In genomic region chr19:18587962-18588610, GRCh38 we compare ENCODE assay signal across 8 cellular contexts. TPM values are rescaled to one million over a fixed set of nuclear protein-coding genes. Genes with fewer than 3 reads are reported as not detected.
DNase-seq lines count a peak whose midpoint lies in the region; ATAC-seq, FAIRE-seq and TF ChIP-seq lines count a peak whose summit lies in the region.

No MANE protein-coding gene starts in this region.

- H3K4me3 ChIP-seq in liver (ENCODE audit: low read depth in 1 of 3, low read length in 3 of 3) = peak overlapping the region; percentile 72 to 83 (median 78)
- H3K4me3 ChIP-seq in upper lobe of left lung = peak overlapping the region; percentile 60 to 93 (median 86)

- H3K27ac Mint-ChIP-seq in stimulated activated naive CD8-positive, alpha-beta T cell treated with anti-CD3 and anti-CD28 coated beads, Interleukin-15, Interleukin-2, amounts not matched to agents 100 ng/mL and 50 ng/mL, for 24 hours = peak overlapping the region; percentile 90
- peak overlapping the region; percentile 97 for H3K27ac Mint-ChIP-seq in activated naive CD8-positive, alpha-beta T cell treated with anti-CD3 and anti-CD28 coated beads, Interleukin-2, amount 10 ng/mL, durations not matched to agents 7 days and 5 days

- H3K36me3 ChIP-seq in liver (ENCODE audit: control insufficient read depth in 4 of 4, insufficient read depth in 3 of 4, low read depth in 1 of 4, low read length in 3 of 4) (peaks cover 0 to 3% (median 1%) of the 10 kb centered on the region in 4 donors), upper lobe of left lung (peaks cover 0 to 15% (median 9%) of the 10 kb centered on the region in 4 donors)

- no peak for TF ChIP-seq EP300 in upper lobe of left lung (IDR thresholded peaks at IDR 0.05)

- peaks cover 38% of the 10 kb centered on the region for H3K4me1 Mint-ChIP-seq in stimulated activated naive CD8-positive, alpha-beta T cell treated with anti-CD3 and anti-CD28 coated beads, Interleukin-15, Interleukin-2, amounts not matched to agents 100 ng/mL and 50 ng/mL, for 24 hours (ENCODE audit: low read depth)
- H3K4me1 Mint-ChIP-seq in activated naive CD8-positive, alpha-beta T cell treated with anti-CD3 and anti-CD28 coated beads, Interleukin-2, amount 10 ng/mL, durations not matched to agents 7 days and 5 days = peaks cover 31% of the 10 kb centered on the region

- no peaks in the 10 kb centered on the region for H3K9me3 Mint-ChIP-seq in stimulated activated naive CD8-positive, alpha-beta T cell treated with anti-CD3 and anti-CD28 coated beads, Interleukin-15, Interleukin-2, amounts not matched to agents 100 ng/mL and 50 ng/mL, for 24 hours
- no peaks in the 10 kb centered on the region for H3K9me3 Mint-ChIP-seq in activated naive CD8-positive, alpha-beta T cell treated with anti-CD3 and anti-CD28 coated beads, Interleukin-2, amount 10 ng/mL, durations not matched to agents 7 days and 5 days

- H3K27me3 ChIP-seq in liver (ENCODE audit: control insufficient read depth in 4 of 4, insufficient read depth in 4 of 4, low read length in 3 of 4) (no peaks in the 10 kb centered on the region), upper lobe of left lung (no peaks in the 10 kb centered on the region)

- H3K27ac ChIP-seq in liver (ENCODE audit: low read depth in 1 of 2, low read length in 2 of 2) = peak overlapping the region; percentile 74 to 84
- peak overlapping the region; percentile 78 to 88 (median 84) for H3K27ac ChIP-seq in upper lobe of left lung

- POLR2A ChIA-PET in activated naive CD8-positive, alpha-beta T cell treated with anti-CD3 and anti-CD28 coated beads, Interleukin-2, amount 10 ng/mL, durations not matched to agents 7 days and 5 days (lab: Charles Lee) = interaction anchor here (0.6 to 5.5 kb wide), 16 partner anchors 12 to 931 kb away, joined by 3 to 80 read pairs (median 5); partner anchors contain the start of genes ELL, FKBP8, KXD1 and UBA52

- no peak for FAIRE-seq in H54 (lab: Jason Lieb, UNC)

- DNase-seq in stimulated activated naive CD8-positive, alpha-beta T cell treated with anti-CD3 and anti-CD28 coated beads, Interleukin-15, Interleukin-2, amounts not matched to agents 100 U/mL and 50 U/mL, for 24 hours = no peak
- DNase-seq in activated naive CD8-positive, alpha-beta T cell treated with anti-CD3 and anti-CD28 coated beads, Interleukin-2, amount 10 ng/mL, durations not matched to agents 7 days and 5 days = no peak
- DNase-seq in upper lobe of left lung (no peak), H54 (ENCODE audit: insufficient read length, low spot score) (no peak), RKO (ENCODE audit: low spot score) (no peak)

- H3K4me1 ChIP-seq in liver (ENCODE audit: control insufficient read depth in 4 of 4, insufficient read depth in 4 of 4, low read length in 3 of 4) = peaks cover 5 to 17% (median 11%) of the 10 kb centered on the region in 4 donors
- peaks cover 19 to 29% (median 22%) of the 10 kb centered on the region in 4 donors for H3K4me1 ChIP-seq in upper lobe of left lung

- no peak for TF ChIP-seq RAD21 in liver (IDR thresholded peaks at IDR 0.05)

- TF ChIP-seq CTCF in liver (IDR thresholded peaks at IDR 0.05; ENCODE audit: low read depth, low read length, missing input control) (no peak), upper lobe of left lung (IDR thresholded peaks at IDR 0.05) (no peak)

- H3K4me3 Mint-ChIP-seq in stimulated activated naive CD8-positive, alpha-beta T cell treated with anti-CD3 and anti-CD28 coated beads, Interleukin-15, Interleukin-2, amounts not matched to agents 100 ng/mL and 50 ng/mL, for 24 hours = peak overlapping the region; percentile 93
- H3K4me3 Mint-ChIP-seq in activated naive CD8-positive, alpha-beta T cell treated with anti-CD3 and anti-CD28 coated beads, Interleukin-2, amount 10 ng/mL, durations not matched to agents 7 days and 5 days = peak overlapping the region; percentile 93

- H3K36me3 Mint-ChIP-seq in stimulated activated naive CD8-positive, alpha-beta T cell treated with anti-CD3 and anti-CD28 coated beads, Interleukin-15, Interleukin-2, amounts not matched to agents 100 ng/mL and 50 ng/mL, for 24 hours (ENCODE audit: low read depth) = peaks cover 21% of the 10 kb centered on the region
- peaks cover 5% of the 10 kb centered on the region for H3K36me3 Mint-ChIP-seq in activated naive CD8-positive, alpha-beta T cell treated with anti-CD3 and anti-CD28 coated beads, Interleukin-2, amount 10 ng/mL, durations not matched to agents 7 days and 5 days

- TF ChIP-seq POLR2A in upper lobe of left lung (IDR thresholded peaks at IDR 0.05) (no peak), H54 (IDR thresholded peaks at IDR 0.05; ENCODE audit: low read depth, low read length) (no peak)

- H3K27me3 Mint-ChIP-seq in stimulated activated naive CD8-positive, alpha-beta T cell treated with anti-CD3 and anti-CD28 coated beads, Interleukin-15, Interleukin-2, amounts not matched to agents 100 ng/mL and 50 ng/mL, for 24 hours = no peaks in the 10 kb centered on the region
- peaks cover 4% of the 10 kb centered on the region for H3K27me3 Mint-ChIP-seq in activated naive CD8-positive, alpha-beta T cell treated with anti-CD3 and anti-CD28 coated beads, Interleukin-2, amount 10 ng/mL, durations not matched to agents 7 days and 5 days

- H3K9me3 ChIP-seq in liver (ENCODE audit: control insufficient read depth in 4 of 4, low read length in 3 of 4) (no peaks in the 10 kb centered on the region), upper lobe of left lung (no peaks in the 10 kb centered on the region)

- 43% methylated on average over 16 of the region's 16 CpGs for WGBS in liver
- WGBS in upper lobe of left lung, 2 donors = 33 to 37% methylated on average over 6 to 16 of the region's 16 CpGs

- ATAC-seq in stimulated activated naive CD8-positive, alpha-beta T cell treated with anti-CD3 and anti-CD28 coated beads, Interleukin-15, Interleukin-2, amounts not matched to agents 100 U/mL and 50 U/mL, for 24 hours = no peak
- peak; percentile 11 for ATAC-seq in activated naive CD8-positive, alpha-beta T cell treated with anti-CD3 and anti-CD28 coated beads, Interleukin-2, amount 10 ng/mL, durations not matched to agents 7 days and 5 days (ENCODE audit: low read depth)
- ATAC-seq in upper lobe of left lung (ENCODE audit: low FRiP score in 2 of 2) (no peak), HG03565 (IDR thresholded peaks at IDR 0.05; ENCODE audit: unreplicated experiment) (no peak)

- peak overlapping the region in 1 of 2 donors; percentile 30 for H3K9ac ChIP-seq in liver (ENCODE audit: low read depth in 1 of 2, low read length in 2 of 2)

TF ChIP-seq in liver, 16 proteins besides CTCF, POLR2A, EP300 and RAD21:
- no peak for TF ChIP-seq FOXA2 (IDR thresholded peaks at IDR 0.05)
- TF ChIP-seq NR2F2 (IDR thresholded peaks at IDR 0.05) = peak; percentile 24
TF ChIP-seq in liver: peak in this region for 1.

RNA-seq across cellular contexts. Expression of gene REX1BD, which starts 0.5 kb away (rescaled TPM):
- 100 to 1,000 TPM; 105 to 109 TPM for total RNA-seq in activated naive CD8-positive, alpha-beta T cell treated with anti-CD3 and anti-CD28 coated beads, Interleukin-2, amount 10 ng/mL, durations not matched to agents 7 days and 5 days
- total RNA-seq in liver = 10 to 100 TPM; 25.9 to 44.0 TPM
- polyA plus RNA-seq in liver = 10 to 100 TPM; 58.7 to 71.9 TPM
- 100 to 1,000 TPM in 1 of 6 donors, 10 to 100 TPM in 5; 83.6 to 114 (median 91.6) TPM for total RNA-seq in upper lobe of left lung

RNA-seq across cellular contexts. Expression of gene UBA52, which starts 16.4 kb away (rescaled TPM):
- 1,000 to 10,000 TPM; 1,538 to 1,547 TPM for total RNA-seq in activated naive CD8-positive, alpha-beta T cell treated with anti-CD3 and anti-CD28 coated beads, Interleukin-2, amount 10 ng/mL, durations not matched to agents 7 days and 5 days
- total RNA-seq in liver (100 to 1,000 TPM; 324 to 585 TPM), upper lobe of left lung (100 to 1,000 TPM; 127 to 988 (median 458) TPM)
- polyA plus RNA-seq in liver = 100 to 1,000 TPM; 382 to 647 TPM

RNA-seq across cellular contexts. Expression of gene CRLF1, which starts 18.5 kb away (rescaled TPM):
- not detected for total RNA-seq in activated naive CD8-positive, alpha-beta T cell treated with anti-CD3 and anti-CD28 coated beads, Interleukin-2, amount 10 ng/mL, durations not matched to agents 7 days and 5 days
- 1 to 10 TPM in 1 of 2 donors, not detected in 1; 1.6 TPM for total RNA-seq in liver
- polyA plus RNA-seq in liver = 1 to 10 TPM in 1 of 2 donors, under 1 TPM in 1; 0.49 to 1.9 TPM
- total RNA-seq in upper lobe of left lung = 10 to 100 TPM; 15.0 to 54.8 (median 20.0) TPM

RNA-seq across cellular contexts. Expression of gene TMEM59L, which starts 24.6 kb away (rescaled TPM):
- under 1 TPM in 1 of 2 experiments, not detected in 1; 0.19 TPM for total RNA-seq in activated naive CD8-positive, alpha-beta T cell treated with anti-CD3 and anti-CD28 coated beads, Interleukin-2, amount 10 ng/mL, durations not matched to agents 7 days and 5 days
- under 1 TPM in 1 of 2 donors, not detected in 1; 0.08 TPM for total RNA-seq in liver
- under 1 TPM; 0.08 to 0.15 TPM for polyA plus RNA-seq in liver
- total RNA-seq in upper lobe of left lung = 1 to 10 TPM in 2 of 6 donors, under 1 TPM in 2, not detected in 2; 0.30 to 2.8 (median 1.0) TPM

RNA-seq across cellular contexts. Expression of gene KXD1, which starts 30.4 kb away (rescaled TPM):
- total RNA-seq in activated naive CD8-positive, alpha-beta T cell treated with anti-CD3 and anti-CD28 coated beads, Interleukin-2, amount 10 ng/mL, durations not matched to agents 7 days and 5 days = 100 to 1,000 TPM in 1 of 2 experiments, 10 to 100 TPM in 1; 96.7 to 105 TPM
- total RNA-seq in liver (10 to 100 TPM; 31.8 to 47.0 TPM), upper lobe of left lung (100 to 1,000 TPM in 3 of 6 donors, 10 to 100 TPM in 3; 69.6 to 333 (median 103) TPM)
- 10 to 100 TPM; 39.9 to 53.6 TPM for polyA plus RNA-seq in liver

Comparison
In these comparisons a context has a peak if more than half of its experiments do, and no peak if none do; other contexts are left out.
1. RNA of gene CRLF1, which starts 18.5 kb away (total RNA-seq): 15.0 to 54.8 TPM in upper lobe of left lung; 1.6 TPM in liver and not detected in activated naive CD8-positive, alpha-beta T cell treated with anti-CD3 and anti-CD28 coated beads, Interleukin-2, amount 10 ng/mL, durations not matched to agents 7 days and 5 days; every median in the first group is over 4 times any median in the second.